8 cellular contexts compared by ENCODE assay signal in the genomic region with DNA sequence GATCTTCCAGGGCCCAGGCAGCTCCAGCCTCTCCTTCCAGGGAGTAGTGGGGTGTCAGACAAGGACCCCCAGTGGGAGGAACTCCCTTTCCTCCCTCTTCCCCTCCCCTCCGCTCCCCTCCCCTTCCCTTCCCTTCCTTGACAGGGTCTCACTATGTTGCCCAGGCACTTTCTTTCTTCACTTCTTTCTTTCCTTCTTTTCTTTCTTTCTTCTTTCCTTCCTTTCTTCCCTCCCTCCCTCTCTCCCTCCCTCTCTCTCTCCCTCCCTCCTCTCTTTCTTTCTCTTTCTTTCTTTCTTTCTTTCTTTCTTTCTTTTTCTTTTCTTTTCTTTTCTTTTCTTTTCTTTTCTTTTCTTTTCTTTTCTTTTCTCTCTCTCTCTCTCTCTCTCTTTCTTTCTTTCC.
DNase-seq lines count a peak whose midpoint lies in the region; ATAC-seq, FAIRE-seq and TF ChIP-seq lines count a peak whose summit lies in the region.
"Not testable (repeated sequence)": the region's sequence is repeated elsewhere in the genome, so short reads cannot be mapped to it uniquely, and the experiment has no call there.

No MANE protein-coding gene starts in this region.

- not testable (repeated sequence) for H2AK5ac ChIP-seq in neuronal stem cell (ENCODE audit: low read depth, low read length)

- not testable (repeated sequence) for H2BK120ac ChIP-seq in neuronal stem cell (ENCODE audit: low read depth, low read length)

- H3K79me1 ChIP-seq in neuronal stem cell (ENCODE audit: low read depth, low read length) = not testable (repeated sequence)

- CTCF ChIA-PET in CD8-positive, alpha-beta memory T cell (lab: Charles Lee) = interaction anchor here (1.9 kb wide), 1 partner anchor 18 kb away, joined by 6 read pairs; no protein-coding TSS in a partner anchor
- CTCF ChIA-PET in activated CD4-positive, alpha-beta T cell treated with anti-CD3 and anti-CD28 coated beads, Interleukin-2, amount 10 ng/mL, durations not matched to agents 7 days and 5 days (lab: Charles Lee) = interaction anchor here (0.7 to 6.2 kb wide), 2 partner anchors 17 to 18 kb away, joined by 3 to 35 read pairs; no protein-coding TSS in a partner anchor
- CTCF ChIA-PET in K562 (lab: Yijun Ruan, JAX; ENCODE audit: low intra/inter-chr PET ratio) = not testable (repeated sequence)

- not testable (repeated sequence) for FAIRE-seq in K562 (lab: Jason Lieb, UNC)

- H3K4me3 ChIP-seq in CD8-positive, alpha-beta memory T cell (ENCODE audit: low read length) = peak overlapping the region; percentile 83
- not testable (repeated sequence) for H3K4me3 ChIP-seq in Peyer's patch; K562; neuronal stem cell (ENCODE audit: low read length in 2 of 2); upper lobe of right lung

- peaks cover 0 to 11% (median 0%) of the 10 kb centered on the region in 3 donors for H3K36me3 Mint-ChIP-seq in CD8-positive, alpha-beta memory T cell
- peaks cover 13% of the 10 kb centered on the region for H3K36me3 Mint-ChIP-seq in activated CD4-positive, alpha-beta T cell treated with anti-CD3 and anti-CD28 coated beads, Interleukin-2, amount 10 ng/mL, durations not matched to agents 7 days and 5 days (ENCODE audit: low read depth)
- H3K36me3 Mint-ChIP-seq in activated T-helper 2 cell treated with anti-CD3 and anti-CD28 coated beads, Interferon-gamma antibody, Interleukin-2, Interleukin-4, amounts not matched to agents 10 μg/mL and 5 μg/mL and 100 μg/mL, durations not matched to agents 14 hours and 24 hours and 36 hours (ENCODE audit: low read depth) = peaks cover 49% of the 10 kb centered on the region

- not testable (repeated sequence) for H4K20me1 ChIP-seq in K562 (replicated peaks; ENCODE audit: control insufficient read depth, insufficient read depth, low read length)

- not testable (repeated sequence) for H3K9me1 ChIP-seq in K562 (ENCODE audit: control insufficient read depth, insufficient read depth, low read length)

- not testable (repeated sequence) for TF ChIP-seq CTCF in Peyer's patch (IDR thresholded peaks at IDR 0.05); K562 (IDR thresholded peaks at IDR 0.05 in 2 of 3, conservative IDR thresholded peaks at IDR 0.05 in 1 of 3; ENCODE audit: insufficient read depth in 2 of 3, low read depth in 1 of 3, low read length in 3 of 3); upper lobe of right lung (IDR thresholded peaks at IDR 0.05)

- H4K8ac ChIP-seq in neuronal stem cell (ENCODE audit: low read depth, low read length) = not testable (repeated sequence)

- BruUV-seq in K562 (replicated peaks; lab: Mats Ljungman, UMichigan) = not testable (repeated sequence)

- H2AFZ ChIP-seq in K562 (ENCODE audit: low read depth, low read length) = not testable (repeated sequence)
- peak overlapping the region; percentile 78 for H2AFZ ChIP-seq in neuronal stem cell (ENCODE audit: low read length)

- H3K4me3 Mint-ChIP-seq in CD8-positive, alpha-beta memory T cell = peak overlapping the region in 3 of 7 donors; percentile 23 to 74 (median 36)
- H3K4me3 Mint-ChIP-seq in activated CD4-positive, alpha-beta T cell treated with anti-CD3 and anti-CD28 coated beads, Interleukin-2, amount 10 ng/mL, durations not matched to agents 7 days and 5 days = peak overlapping the region; percentile 43
- H3K4me3 Mint-ChIP-seq in activated T-helper 2 cell treated with anti-CD3 and anti-CD28 coated beads, Interferon-gamma antibody, Interleukin-2, Interleukin-4, amounts not matched to agents 10 μg/mL and 5 μg/mL and 100 μg/mL, durations not matched to agents 14 hours and 24 hours and 36 hours (ENCODE audit: low read depth) = peak overlapping the region; percentile 93

- H3K18ac ChIP-seq in neuronal stem cell (ENCODE audit: low read length) = not testable (repeated sequence)

- intact Hi-C loops in activated T-helper 2 cell treated with anti-CD3 and anti-CD28 coated beads, Interferon-gamma antibody, Interleukin-2, Interleukin-4, amounts not matched to agents 10 μg/mL and 5 μg/mL and 100 μg/mL, durations not matched to agents 14 hours and 24 hours and 36 hours (cut with micrococcal nuclease) = loop anchor here (5.0 kb wide), 1 partner anchor 1001 kb away; no protein-coding TSS in a partner anchor
- intact Hi-C loops in K562 (cut with micrococcal nuclease); upper lobe of right lung (cut with DNase I): not testable (repeated sequence)

- H3K9ac ChIP-seq in K562 (ENCODE audit: insufficient read depth in 1 of 2, low read depth in 2 of 2, low read length in 2 of 2); neuronal stem cell (ENCODE audit: low read depth, low read length, poor library complexity): not testable (repeated sequence)

- not testable (repeated sequence) for H2BK12ac ChIP-seq in neuronal stem cell (ENCODE audit: low read length)

- not testable (repeated sequence) for TF ChIP-seq POLR2A in Peyer's patch (IDR thresholded peaks at IDR 0.05); K562 (conservative IDR thresholded peaks at IDR 0.05)

- not testable (repeated sequence) for TF ChIP-seq EP300 in K562 (IDR thresholded peaks at IDR 0.05; ENCODE audit: low read length)

- not testable (repeated sequence) for H3K9me3 Mint-ChIP-seq in CD8-positive, alpha-beta memory T cell; activated CD4-positive, alpha-beta T cell treated with anti-CD3 and anti-CD28 coated beads, Interleukin-2, amount 10 ng/mL, durations not matched to agents 7 days and 5 days; activated T-helper 2 cell treated with anti-CD3 and anti-CD28 coated beads, Interferon-gamma antibody, Interleukin-2, Interleukin-4, amounts not matched to agents 10 μg/mL and 5 μg/mL and 100 μg/mL, durations not matched to agents 14 hours and 24 hours and 36 hours

- H3K27ac ChIP-seq in CD8-positive, alpha-beta memory T cell (ENCODE audit: low read depth, low read length) = peak overlapping the region; percentile 51
- peak overlapping the region; percentile 99 for H3K27ac ChIP-seq in KOPT-K1 (ENCODE audit: low read depth, low read length, poor library complexity, severe bottlenecking)
- peak overlapping the region; percentile 67 to 89 (median 82) for H3K27ac ChIP-seq in Peyer's patch
- not testable (repeated sequence) for H3K27ac ChIP-seq in K562 (ENCODE audit: extremely low read depth, low read depth, low read length); neuronal stem cell (replicated peaks; ENCODE audit: low read length)
- peak overlapping the region; percentile 42 for H3K27ac ChIP-seq in upper lobe of right lung

- not testable (repeated sequence) for H3K36me3 ChIP-seq in CD8-positive, alpha-beta memory T cell (ENCODE audit: insufficient read depth, low read length); KOPT-K1 (ENCODE audit: insufficient read depth, low read length); Peyer's patch; K562 (ENCODE audit: control insufficient read depth, insufficient read depth, low read length); neuronal stem cell (replicated peaks in 1 of 2; ENCODE audit: control insufficient read depth in 2 of 2, insufficient read depth in 2 of 2, low read length in 2 of 2); upper lobe of right lung

- peaks cover 43 to 54% (median 50%) of the 10 kb centered on the region in 3 donors for H3K4me1 Mint-ChIP-seq in CD8-positive, alpha-beta memory T cell
- peaks cover 56% of the 10 kb centered on the region for H3K4me1 Mint-ChIP-seq in activated CD4-positive, alpha-beta T cell treated with anti-CD3 and anti-CD28 coated beads, Interleukin-2, amount 10 ng/mL, durations not matched to agents 7 days and 5 days
- H3K4me1 Mint-ChIP-seq in activated T-helper 2 cell treated with anti-CD3 and anti-CD28 coated beads, Interferon-gamma antibody, Interleukin-2, Interleukin-4, amounts not matched to agents 10 μg/mL and 5 μg/mL and 100 μg/mL, durations not matched to agents 14 hours and 24 hours and 36 hours (ENCODE audit: low read depth) = peaks cover 51% of the 10 kb centered on the region

- peaks cover 49% of the 10 kb centered on the region for H3K4me1 ChIP-seq in CD8-positive, alpha-beta memory T cell (ENCODE audit: insufficient read depth, low read length)
- not testable (repeated sequence) for H3K4me1 ChIP-seq in Peyer's patch; K562 (replicated peaks in 1 of 2; ENCODE audit: control insufficient read depth in 2 of 2, insufficient read depth in 2 of 2, low read length in 2 of 2); upper lobe of right lung
- peaks cover 6 to 15% of the 10 kb centered on the region in 2 donors for H3K4me1 ChIP-seq in neuronal stem cell (ENCODE audit: control insufficient read depth in 2 of 2, insufficient read depth in 1 of 2, low read depth in 1 of 2, low read length in 2 of 2)

- not testable (repeated sequence) for H3K23ac ChIP-seq in neuronal stem cell (ENCODE audit: low read depth, low read length, poor library complexity)

- peak overlapping the region; percentile 85 to 99 (median 95) for H3K27ac Mint-ChIP-seq in CD8-positive, alpha-beta memory T cell
- H3K27ac Mint-ChIP-seq in activated CD4-positive, alpha-beta T cell treated with anti-CD3 and anti-CD28 coated beads, Interleukin-2, amount 10 ng/mL, durations not matched to agents 7 days and 5 days = peak overlapping the region; percentile 99
- peak overlapping the region; percentile 95 for H3K27ac Mint-ChIP-seq in activated T-helper 2 cell treated with anti-CD3 and anti-CD28 coated beads, Interferon-gamma antibody, Interleukin-2, Interleukin-4, amounts not matched to agents 10 μg/mL and 5 μg/mL and 100 μg/mL, durations not matched to agents 14 hours and 24 hours and 36 hours

- no CpG with 5 or more reads among the region's 1 CpG for WGBS in K562 (ENCODE audit: insufficient coverage, low coverage, missing lambda C conversion rate)
- no CpG with 5 or more reads among the region's 1 CpG for WGBS in neuronal stem cell (ENCODE audit: extremely low coverage in 2 of 2, insufficient read length in 2 of 2, insufficient replicate concordance in 1 of 2), 2 donors

- TF ChIP-seq RAD21 in K562 (CRISPR knock-in tag; conservative IDR thresholded peaks at IDR 0.05 in 1 of 2, IDR thresholded peaks at IDR 0.05 in 1 of 2) = not testable (repeated sequence)

- not testable (repeated sequence) for ATAC-seq in K562, upper lobe of right lung

- H3K14ac ChIP-seq in neuronal stem cell (ENCODE audit: low read length) = not testable (repeated sequence)

- H3K9me3 ChIP-seq in CD8-positive, alpha-beta memory T cell (ENCODE audit: low read length); KOPT-K1 (ENCODE audit: insufficient read depth, low read length, poor library complexity, severe bottlenecking); Peyer's patch; K562 (replicated peaks; ENCODE audit: control insufficient read depth, insufficient read depth, low read depth, low read length); neuronal stem cell (replicated peaks in 1 of 2; ENCODE audit: control insufficient read depth in 2 of 2, insufficient read depth in 1 of 2, low read depth in 1 of 2, low read length in 2 of 2); upper lobe of right lung: not testable (repeated sequence)

- H3K27me3 Mint-ChIP-seq in CD8-positive, alpha-beta memory T cell; activated CD4-positive, alpha-beta T cell treated with anti-CD3 and anti-CD28 coated beads, Interleukin-2, amount 10 ng/mL, durations not matched to agents 7 days and 5 days; activated T-helper 2 cell treated with anti-CD3 and anti-CD28 coated beads, Interferon-gamma antibody, Interleukin-2, Interleukin-4, amounts not matched to agents 10 μg/mL and 5 μg/mL and 100 μg/mL, durations not matched to agents 14 hours and 24 hours and 36 hours (ENCODE audit: low read depth): not testable (repeated sequence)

- H3K27me3 ChIP-seq in CD8-positive, alpha-beta memory T cell (ENCODE audit: insufficient read depth, low read length, poor library complexity, severe bottlenecking); Peyer's patch; neuronal stem cell (ENCODE audit: control insufficient read depth in 3 of 3, insufficient read depth in 3 of 3, low read depth in 1 of 3, low read length in 3 of 3); upper lobe of right lung: not testable (repeated sequence)
- peaks cover 20 to 40% of the 10 kb centered on the region in 2 experiments for H3K27me3 ChIP-seq in K562 (ENCODE audit: control insufficient read depth in 2 of 2, insufficient read depth in 2 of 2, low read length in 2 of 2)

- not testable (repeated sequence) for H2BK5ac ChIP-seq in neuronal stem cell (ENCODE audit: low read length)

- H3K79me2 ChIP-seq in K562 (ENCODE audit: control insufficient read depth, insufficient read depth, low read length) = not testable (repeated sequence)

- H2BK15ac ChIP-seq in neuronal stem cell (ENCODE audit: low read length) = not testable (repeated sequence)

- POLR2A ChIA-PET in CD8-positive, alpha-beta memory T cell (lab: Charles Lee); activated CD4-positive, alpha-beta T cell treated with anti-CD3 and anti-CD28 coated beads, Interleukin-2, amount 10 ng/mL, durations not matched to agents 7 days and 5 days (lab: Charles Lee); K562 (lab: Yijun Ruan, JAX): not testable (repeated sequence)

- not testable (repeated sequence) for H4K91ac ChIP-seq in neuronal stem cell (ENCODE audit: low read depth, low read length, poor library complexity)

- not testable (repeated sequence) for H3K4me2 ChIP-seq in K562 (ENCODE audit: insufficient read depth, low read length); neuronal stem cell (ENCODE audit: insufficient read depth, low read length, poor library complexity, severe bottlenecking)

- H3K4ac ChIP-seq in neuronal stem cell (ENCODE audit: low read length) = not testable (repeated sequence)

- not testable (repeated sequence) for DNase-seq in CD8-positive, alpha-beta memory T cell; Peyer's patch; activated CD4-positive, alpha-beta T cell treated with anti-CD3 and anti-CD28 coated beads, Interleukin-2, amount 10 ng/mL, durations not matched to agents 7 days and 5 days; activated T-helper 2 cell treated with anti-CD3 and anti-CD28 coated beads, Interferon-gamma antibody, Interleukin-2, Interleukin-4, amounts not matched to agents 10 μg/mL and 5 μg/mL and 100 μg/mL, durations not matched to agents 14 hours and 24 hours and 36 hours (ENCODE audit: low spot score); K562 (ENCODE audit: extremely low read depth in 1 of 4, low spot score in 3 of 4); neuronal stem cell (ENCODE audit: low spot score); upper lobe of right lung

- in situ Hi-C loops in K562 (cut with MboI) = not testable (repeated sequence)
